In the genomic region with DNA sequence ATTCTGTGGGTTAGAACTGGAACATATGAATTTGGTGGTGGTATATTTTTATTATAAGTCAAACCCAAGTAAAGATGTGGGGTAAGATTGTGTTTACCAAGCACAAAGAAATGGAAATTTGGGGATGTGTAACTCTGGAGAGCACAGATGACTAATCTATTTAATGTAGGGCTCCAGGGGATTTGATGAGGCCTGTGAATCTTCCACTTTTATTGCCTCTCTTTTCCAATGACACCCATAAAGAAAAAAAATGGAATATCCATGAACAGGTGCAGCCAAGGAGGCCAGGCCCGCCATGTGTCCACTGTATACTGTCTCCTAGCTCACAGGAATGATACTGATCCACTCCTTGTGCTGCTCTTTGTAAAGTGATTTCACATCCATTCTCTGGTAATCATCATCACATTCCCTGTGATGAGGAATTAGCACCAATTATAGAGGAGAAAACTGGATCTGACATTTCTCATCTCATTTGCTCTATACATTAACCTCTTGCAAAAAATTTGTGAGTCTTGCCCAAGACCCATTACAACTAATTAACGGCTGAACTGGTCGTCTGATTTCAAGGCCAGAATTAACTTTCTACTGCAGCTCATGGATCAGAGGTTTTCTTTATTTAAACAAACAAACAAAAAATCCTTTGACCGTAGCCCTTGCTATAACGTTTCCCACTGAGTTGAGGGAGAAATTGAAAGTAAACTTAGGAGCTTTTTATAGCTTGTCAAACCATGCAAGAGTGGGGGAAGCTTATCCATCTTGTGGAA, we compare ENCODE assay signal across 10 cellular contexts.
DNase-seq lines count a peak whose midpoint lies in the region; ATAC-seq and TF ChIP-seq lines count a peak whose summit lies in the region.
"Had no signal": no experiment of that assay in that cellular context is flagged by ENCODE, and none has a peak within 500 bp of the region (broad histone marks: within the 10 kb centered on the region; RNA-seq: fewer than 3 reads in every experiment).

No MANE protein-coding gene starts in this region.

- peak overlapping the region; percentile 6 for H3K4me3 ChIP-seq in parathyroid adenoma (ENCODE audit: low read depth, low read length)
- H3K4me3 ChIP-seq: ovary had no signal

- H3K27me3 Mint-ChIP-seq in dendritic cell treated with granulocyte-macrophage colony-stimulating factor and Interleukin-4, amounts not matched to agents 40 ng/mL and 50 ng/mL, for 4 days, result no peaks in the 10 kb centered on the region
- peaks cover 9% of the 10 kb centered on the region for H3K27me3 Mint-ChIP-seq in nephron progenitor cell (ENCODE audit: low read depth, poor library complexity)

- intact Hi-C loops in dendritic cell treated with granulocyte-macrophage colony-stimulating factor and Interleukin-4, amounts not matched to agents 40 ng/mL and 50 ng/mL, for 4 days (cut with micrococcal nuclease), result no loop called here

- no peak overlapping the region for H2AFZ ChIP-seq in parathyroid adenoma

- H3K9me3 ChIP-seq in parathyroid adenoma (ENCODE audit: control insufficient read depth, low read length), result no peaks in the 10 kb centered on the region
- H3K9me3 ChIP-seq: ovary had no signal

- DNase-seq in EH (ENCODE audit: low read depth) (peak; percentile 36), NOMO-1 treated with DMSO at 0.1 percent for 48 hours (lab: John Stamatoyannopoulos, UW; ENCODE audit: unreplicated experiment) (peak; percentile 64), nephron progenitor cell (no peak)
- no peak for DNase-seq in effector CD4-positive, alpha-beta T cell
- DNase-seq: NCI-H774, ovary had no signal

- no peaks in the 10 kb centered on the region for H3K27me3 ChIP-seq in parathyroid adenoma (ENCODE audit: control insufficient read depth, insufficient read depth, low read length)
- H3K27me3 ChIP-seq: ovary had no signal

- H3K36me3 Mint-ChIP-seq in dendritic cell treated with granulocyte-macrophage colony-stimulating factor and Interleukin-4, amounts not matched to agents 40 ng/mL and 50 ng/mL, for 4 days (ENCODE audit: low read depth), result peaks cover 57% of the 10 kb centered on the region
- no peaks in the 10 kb centered on the region for H3K36me3 Mint-ChIP-seq in nephron progenitor cell (ENCODE audit: low read depth)

- peak overlapping the region; percentile 39 for H3K4me2 ChIP-seq in parathyroid adenoma (ENCODE audit: low read length)

- no peaks in the 10 kb centered on the region for H3K9me3 Mint-ChIP-seq in dendritic cell treated with granulocyte-macrophage colony-stimulating factor and Interleukin-4, amounts not matched to agents 40 ng/mL and 50 ng/mL, for 4 days
- H3K9me3 Mint-ChIP-seq in nephron progenitor cell, result no peaks in the 10 kb centered on the region

- ATAC-seq in HG03378 (IDR thresholded peaks at IDR 0.05; ENCODE audit: unreplicated experiment) (no peak), HG03025 (IDR thresholded peaks at IDR 0.05; ENCODE audit: low FRiP score, unreplicated experiment) (no peak)

- H3K36me3 ChIP-seq in parathyroid adenoma (ENCODE audit: control insufficient read depth, insufficient read depth, low read length), result no peaks in the 10 kb centered on the region
- H3K36me3 ChIP-seq: ovary had no signal

- H3K79me2 ChIP-seq in parathyroid adenoma, result no peaks in the 10 kb centered on the region

- H3K4me1 Mint-ChIP-seq in dendritic cell treated with granulocyte-macrophage colony-stimulating factor and Interleukin-4, amounts not matched to agents 40 ng/mL and 50 ng/mL, for 4 days (ENCODE audit: low read depth), result peaks cover 55% of the 10 kb centered on the region
- peaks cover 5% of the 10 kb centered on the region for H3K4me1 Mint-ChIP-seq in nephron progenitor cell

- peak overlapping the region; percentile 88 for H3K27ac ChIP-seq in parathyroid adenoma
- H3K27ac ChIP-seq: ovary had no signal

- H3K27ac Mint-ChIP-seq in dendritic cell treated with granulocyte-macrophage colony-stimulating factor and Interleukin-4, amounts not matched to agents 40 ng/mL and 50 ng/mL, for 4 days, result peak overlapping the region; percentile 86
- no peak overlapping the region for H3K27ac Mint-ChIP-seq in nephron progenitor cell

- peak overlapping the region; percentile 81 for H3K4me3 Mint-ChIP-seq in dendritic cell treated with granulocyte-macrophage colony-stimulating factor and Interleukin-4, amounts not matched to agents 40 ng/mL and 50 ng/mL, for 4 days
- no peak overlapping the region for H3K4me3 Mint-ChIP-seq in nephron progenitor cell

- no peaks in the 10 kb centered on the region for H3K4me1 ChIP-seq in parathyroid adenoma

- TF ChIP-seq CTCF in parathyroid adenoma (IDR thresholded peaks at IDR 0.05) (no peak), nephron progenitor cell (IDR thresholded peaks at IDR 0.05) (no peak)

- no peak overlapping the region for H3K9ac ChIP-seq in parathyroid adenoma

Comparison
In these comparisons a context has a peak if more than half of its experiments do, and no peak if none do; other contexts are left out.
1. DNase-seq: peak in EH (single experiment) and NOMO-1 treated with DMSO at 0.1 percent for 48 hours (single experiment); none in nephron progenitor cell (single experiment) and effector CD4-positive, alpha-beta T cell (single experiment).